ENCODE assay signal across 1 cellular context in the genomic region with DNA sequence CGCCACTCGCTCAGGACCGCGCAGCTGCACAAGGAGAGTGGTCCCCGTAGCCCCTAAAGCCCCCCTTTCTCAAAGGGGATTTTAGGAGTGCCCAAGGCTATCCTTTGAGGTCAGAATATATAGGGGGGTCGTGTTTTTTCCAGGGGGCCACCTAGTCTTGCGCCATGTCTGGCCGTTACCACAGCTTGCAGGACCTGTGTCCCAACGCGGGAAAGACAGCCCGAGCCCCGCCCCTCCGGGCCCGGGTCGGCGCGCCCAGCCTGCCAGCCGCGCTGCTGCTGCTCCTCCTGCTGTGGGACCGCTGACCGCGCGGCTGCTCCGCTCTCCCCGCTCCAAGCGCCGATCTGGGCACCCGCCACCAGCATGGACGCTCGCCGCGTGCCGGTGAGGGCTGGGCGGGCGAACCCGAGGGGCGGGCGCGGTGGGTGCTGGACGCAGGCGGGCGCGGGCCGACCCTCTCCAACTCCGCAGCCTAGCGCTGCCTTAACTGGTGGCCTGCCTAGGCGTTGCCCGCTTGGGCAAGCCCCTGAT.
A peak's percentile ranks its signal among the peaks of the same experiment; 100 is the strongest.
TF ChIP-seq lines count a peak whose summit lies in the region.

A gene (plus strand): TSS at position 272 of the 531 bp plus-strand sequence. CDS start 92 bp downstream, at position 364.

TF ChIP-seq in HepG2, 621 proteins besides CTCF, POLR2A, EP300 and RAD21 (continued from another document and continues in another):
- TF ChIP-seq, protein P1, sequence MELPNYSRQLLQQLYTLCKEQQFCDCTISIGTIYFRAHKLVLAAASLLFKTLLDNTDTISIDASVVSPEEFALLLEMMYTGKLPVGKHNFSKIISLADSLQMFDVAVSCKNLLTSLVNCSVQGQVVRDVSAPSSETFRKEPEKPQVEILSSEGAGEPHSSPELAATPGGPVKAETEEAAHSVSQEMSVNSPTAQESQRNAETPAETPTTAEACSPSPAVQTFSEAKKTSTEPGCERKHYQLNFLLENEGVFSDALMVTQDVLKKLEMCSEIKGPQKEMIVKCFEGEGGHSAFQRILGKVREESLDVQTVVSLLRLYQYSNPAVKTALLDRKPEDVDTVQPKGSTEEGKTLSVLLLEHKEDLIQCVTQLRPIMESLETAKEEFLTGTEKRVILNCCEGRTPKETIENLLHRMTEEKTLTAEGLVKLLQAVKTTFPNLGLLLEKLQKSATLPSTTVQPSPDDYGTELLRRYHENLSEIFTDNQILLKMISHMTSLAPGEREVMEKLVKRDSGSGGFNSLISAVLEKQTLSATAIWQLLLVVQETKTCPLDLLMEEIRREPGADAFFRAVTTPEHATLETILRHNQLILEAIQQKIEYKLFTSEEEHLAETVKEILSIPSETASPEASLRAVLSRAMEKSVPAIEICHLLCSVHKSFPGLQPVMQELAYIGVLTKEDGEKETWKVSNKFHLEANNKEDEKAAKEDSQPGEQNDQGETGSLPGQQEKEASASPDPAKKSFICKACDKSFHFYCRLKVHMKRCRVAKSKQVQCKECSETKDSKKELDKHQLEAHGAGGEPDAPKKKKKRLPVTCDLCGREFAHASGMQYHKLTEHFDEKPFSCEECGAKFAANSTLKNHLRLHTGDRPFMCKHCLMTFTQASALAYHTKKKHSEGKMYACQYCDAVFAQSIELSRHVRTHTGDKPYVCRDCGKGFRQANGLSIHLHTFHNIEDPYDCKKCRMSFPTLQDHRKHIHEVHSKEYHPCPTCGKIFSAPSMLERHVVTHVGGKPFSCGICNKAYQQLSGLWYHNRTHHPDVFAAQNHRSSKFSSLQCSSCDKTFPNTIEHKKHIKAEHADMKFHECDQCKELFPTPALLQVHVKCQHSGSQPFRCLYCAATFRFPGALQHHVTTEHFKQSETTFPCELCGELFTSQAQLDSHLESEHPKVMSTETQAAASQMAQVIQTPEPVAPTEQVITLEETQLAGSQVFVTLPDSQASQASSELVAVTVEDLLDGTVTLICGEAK (IDR thresholded peaks at IDR 0.05) = no peak
- TF ChIP-seq, protein P1 (CRISPR knock-in tag; IDR thresholded peaks at IDR 0.05) = peak; percentile 81; the same call in 1 of the 2 replicates
- TF ChIP-seq PLRG1 (conservative IDR thresholded peaks at IDR 0.05) (no peak), RFX5 (IDR thresholded peaks at IDR 0.05; ENCODE audit: low read depth, low read length) (no peak), CCAR2 (optimal IDR thresholded peaks at IDR 0.05; ENCODE audit: low read depth, low read length) (no peak), ZNF607 (CRISPR knock-in tag; IDR thresholded peaks at IDR 0.05; ENCODE audit: borderline replicate concordance) (peak; percentile 92), SSRP1 (CRISPR knock-in tag; IDR thresholded peaks at IDR 0.05) (0 out of 2 replicates have a peak, but pooled peaks have one; percentile 68), SMC3 (IDR thresholded peaks at IDR 0.05; ENCODE audit: low read length) (peak; percentile 14; the same call in 1 of the 2 replicates), ZNF724P (CRISPR knock-in tag; IDR thresholded peaks at IDR 0.05; ENCODE audit: borderline replicate concordance) (peak; percentile 68; the same call in 1 of the 2 replicates), SMYD3 (CRISPR knock-in tag; IDR thresholded peaks at IDR 0.05) (peak; percentile 99), NFIB (CRISPR knock-in tag; IDR thresholded peaks at IDR 0.05; ENCODE audit: borderline replicate concordance) (no peak), WIZ (CRISPR knock-in tag; IDR thresholded peaks at IDR 0.05) (0 out of 2 replicates have a peak, but pooled peaks have one; percentile 21), NR2F2 (IDR thresholded peaks at IDR 0.05; ENCODE audit: borderline replicate concordance, low read depth) (no peak), SYNCRIP (IDR thresholded peaks at IDR 0.05; ENCODE audit: insufficient read depth, low read depth, low read length) (no peak), ZNF614 (CRISPR knock-in tag; IDR thresholded peaks at IDR 0.05; ENCODE audit: borderline replicate concordance) (no peak), ONECUT2 (CRISPR knock-in tag; IDR thresholded peaks at IDR 0.05) (peak; percentile 71; the same call in 1 of the 2 replicates), MED1 (CRISPR knock-in tag; IDR thresholded peaks at IDR 0.05) (peak; percentile 57), ZNF788 (CRISPR knock-in tag; IDR thresholded peaks at IDR 0.05; ENCODE audit: borderline replicate concordance) (peak; percentile 62; the same call in 1 of the 2 replicates), POGZ (CRISPR knock-in tag; IDR thresholded peaks at IDR 0.05) (no peak; the same call in 1 of the 2 replicates), CREB1 (IDR thresholded peaks at IDR 0.05) (0 out of 2 replicates have a peak, but pooled peaks have one; percentile 2), CREB1 (CRISPR knock-in tag; IDR thresholded peaks at IDR 0.05) (no peak), ZNF879 (CRISPR knock-in tag; IDR thresholded peaks at IDR 0.05) (peak; percentile 61), DNMT3B (CRISPR knock-in tag; conservative IDR thresholded peaks at IDR 0.05) (0 out of 2 replicates have a peak, but pooled peaks have one; percentile 84), NFYC (CRISPR knock-in tag; IDR thresholded peaks at IDR 0.05) (no peak), GABPA (IDR thresholded peaks at IDR 0.05; ENCODE audit: low read depth, low read length) (no peak), GABPA (CRISPR knock-in tag; IDR thresholded peaks at IDR 0.05; ENCODE audit: low read depth) (no peak), ZNF33B (CRISPR knock-in tag; IDR thresholded peaks at IDR 0.05) (peak; percentile 97), ZNF652 (CRISPR knock-in tag; IDR thresholded peaks at IDR 0.05; ENCODE audit: borderline replicate concordance, low read depth) (no peak), HDAC2 (CRISPR knock-in tag; IDR thresholded peaks at IDR 0.05) (no peak), TOE1 (CRISPR knock-in tag; IDR thresholded peaks at IDR 0.05) (peak; percentile 95; the same call in 1 of the 2 replicates), ZMYM4 (CRISPR knock-in tag; IDR thresholded peaks at IDR 0.05) (peak; percentile 55; the same call in 1 of the 2 replicates), SMARCC2 (IDR thresholded peaks at IDR 0.05) (no peak), HOXA9 (CRISPR knock-in tag; IDR thresholded peaks at IDR 0.05; ENCODE audit: borderline replicate concordance) (peak; percentile 98), PHF21A (CRISPR knock-in tag; IDR thresholded peaks at IDR 0.05) (peak; percentile 52), ZNF160 (CRISPR knock-in tag; IDR thresholded peaks at IDR 0.05) (peak; percentile 87), SRSF1 (optimal IDR thresholded peaks at IDR 0.05; ENCODE audit: low read depth, low read length) (no peak)
- TF ChIP-seq, protein P2, sequence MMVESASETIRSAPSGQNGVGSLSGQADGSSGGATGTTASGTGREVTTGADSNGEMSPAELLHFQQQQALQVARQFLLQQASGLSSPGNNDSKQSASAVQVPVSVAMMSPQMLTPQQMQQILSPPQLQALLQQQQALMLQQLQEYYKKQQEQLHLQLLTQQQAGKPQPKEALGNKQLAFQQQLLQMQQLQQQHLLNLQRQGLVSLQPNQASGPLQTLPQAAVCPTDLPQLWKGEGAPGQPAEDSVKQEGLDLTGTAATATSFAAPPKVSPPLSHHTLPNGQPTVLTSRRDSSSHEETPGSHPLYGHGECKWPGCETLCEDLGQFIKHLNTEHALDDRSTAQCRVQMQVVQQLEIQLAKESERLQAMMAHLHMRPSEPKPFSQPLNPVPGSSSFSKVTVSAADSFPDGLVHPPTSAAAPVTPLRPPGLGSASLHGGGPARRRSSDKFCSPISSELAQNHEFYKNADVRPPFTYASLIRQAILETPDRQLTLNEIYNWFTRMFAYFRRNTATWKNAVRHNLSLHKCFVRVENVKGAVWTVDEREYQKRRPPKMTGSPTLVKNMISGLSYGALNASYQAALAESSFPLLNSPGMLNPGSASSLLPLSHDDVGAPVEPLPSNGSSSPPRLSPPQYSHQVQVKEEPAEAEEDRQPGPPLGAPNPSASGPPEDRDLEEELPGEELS (CRISPR knock-in tag; IDR thresholded peaks at IDR 0.05) = peak; percentile 71
- TF ChIP-seq, protein P3, sequence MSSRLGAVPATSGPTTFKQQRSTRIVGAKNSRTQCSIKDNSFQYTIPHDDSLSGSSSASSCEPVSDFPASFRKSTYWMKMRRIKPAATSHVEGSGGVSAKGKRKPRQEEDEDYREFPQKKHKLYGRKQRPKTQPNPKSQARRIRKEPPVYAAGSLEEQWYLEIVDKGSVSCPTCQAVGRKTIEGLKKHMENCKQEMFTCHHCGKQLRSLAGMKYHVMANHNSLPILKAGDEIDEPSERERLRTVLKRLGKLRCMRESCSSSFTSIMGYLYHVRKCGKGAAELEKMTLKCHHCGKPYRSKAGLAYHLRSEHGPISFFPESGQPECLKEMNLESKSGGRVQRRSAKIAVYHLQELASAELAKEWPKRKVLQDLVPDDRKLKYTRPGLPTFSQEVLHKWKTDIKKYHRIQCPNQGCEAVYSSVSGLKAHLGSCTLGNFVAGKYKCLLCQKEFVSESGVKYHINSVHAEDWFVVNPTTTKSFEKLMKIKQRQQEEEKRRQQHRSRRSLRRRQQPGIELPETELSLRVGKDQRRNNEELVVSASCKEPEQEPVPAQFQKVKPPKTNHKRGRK (CRISPR knock-in tag; IDR thresholded peaks at IDR 0.05) = no peak
- TF ChIP-seq, protein P4, sequence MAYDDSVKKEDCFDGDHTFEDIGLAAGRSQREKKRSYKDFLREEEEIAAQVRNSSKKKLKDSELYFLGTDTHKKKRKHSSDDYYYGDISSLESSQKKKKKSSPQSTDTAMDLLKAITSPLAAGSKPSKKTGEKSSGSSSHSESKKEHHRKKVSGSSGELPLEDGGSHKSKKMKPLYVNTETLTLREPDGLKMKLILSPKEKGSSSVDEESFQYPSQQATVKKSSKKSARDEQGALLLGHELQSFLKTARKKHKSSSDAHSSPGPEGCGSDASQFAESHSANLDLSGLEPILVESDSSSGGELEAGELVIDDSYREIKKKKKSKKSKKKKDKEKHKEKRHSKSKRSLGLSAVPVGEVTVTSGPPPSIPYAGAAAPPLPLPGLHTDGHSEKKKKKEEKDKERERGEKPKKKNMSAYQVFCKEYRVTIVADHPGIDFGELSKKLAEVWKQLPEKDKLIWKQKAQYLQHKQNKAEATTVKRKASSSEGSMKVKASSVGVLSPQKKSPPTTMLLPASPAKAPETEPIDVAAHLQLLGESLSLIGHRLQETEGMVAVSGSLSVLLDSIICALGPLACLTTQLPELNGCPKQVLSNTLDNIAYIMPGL (CRISPR knock-in tag; IDR thresholded peaks at IDR 0.05; ENCODE audit: borderline replicate concordance in 1 of 2, low read depth in 1 of 2) = peak; percentile 23 to 90; a peak in 3 of 4 replicates
- TF ChIP-seq, protein P5, sequence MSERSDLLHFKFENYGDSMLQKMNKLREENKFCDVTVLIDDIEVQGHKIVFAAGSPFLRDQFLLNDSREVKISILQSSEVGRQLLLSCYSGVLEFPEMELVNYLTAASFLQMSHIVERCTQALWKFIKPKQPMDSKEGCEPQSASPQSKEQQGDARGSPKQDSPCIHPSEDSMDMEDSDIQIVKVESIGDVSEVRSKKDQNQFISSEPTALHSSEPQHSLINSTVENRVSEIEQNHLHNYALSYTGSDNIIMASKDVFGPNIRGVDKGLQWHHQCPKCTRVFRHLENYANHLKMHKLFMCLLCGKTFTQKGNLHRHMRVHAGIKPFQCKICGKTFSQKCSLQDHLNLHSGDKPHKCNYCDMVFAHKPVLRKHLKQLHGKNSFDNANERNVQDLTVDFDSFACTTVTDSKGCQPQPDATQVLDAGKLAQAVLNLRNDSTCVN (CRISPR knock-in tag; IDR thresholded peaks at IDR 0.05; ENCODE audit: borderline replicate concordance) = no peak; the same call in 1 of the 2 replicates
- TF ChIP-seq, protein P6, sequence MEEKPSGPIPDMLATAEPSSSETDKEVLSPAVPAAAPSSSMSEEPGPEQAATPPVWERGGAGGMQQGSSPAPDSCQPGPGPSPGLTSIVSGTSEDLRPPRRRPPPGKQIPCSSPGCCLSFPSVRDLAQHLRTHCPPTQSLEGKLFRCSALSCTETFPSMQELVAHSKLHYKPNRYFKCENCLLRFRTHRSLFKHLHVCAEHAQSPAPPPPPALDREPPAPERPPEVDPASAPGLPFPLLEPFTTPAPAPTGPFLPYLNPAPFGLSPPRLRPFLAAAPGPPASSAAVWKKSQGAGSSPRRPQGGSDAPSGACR (CRISPR knock-in tag; IDR thresholded peaks at IDR 0.05) = no peak
- TF ChIP-seq, protein P7, sequence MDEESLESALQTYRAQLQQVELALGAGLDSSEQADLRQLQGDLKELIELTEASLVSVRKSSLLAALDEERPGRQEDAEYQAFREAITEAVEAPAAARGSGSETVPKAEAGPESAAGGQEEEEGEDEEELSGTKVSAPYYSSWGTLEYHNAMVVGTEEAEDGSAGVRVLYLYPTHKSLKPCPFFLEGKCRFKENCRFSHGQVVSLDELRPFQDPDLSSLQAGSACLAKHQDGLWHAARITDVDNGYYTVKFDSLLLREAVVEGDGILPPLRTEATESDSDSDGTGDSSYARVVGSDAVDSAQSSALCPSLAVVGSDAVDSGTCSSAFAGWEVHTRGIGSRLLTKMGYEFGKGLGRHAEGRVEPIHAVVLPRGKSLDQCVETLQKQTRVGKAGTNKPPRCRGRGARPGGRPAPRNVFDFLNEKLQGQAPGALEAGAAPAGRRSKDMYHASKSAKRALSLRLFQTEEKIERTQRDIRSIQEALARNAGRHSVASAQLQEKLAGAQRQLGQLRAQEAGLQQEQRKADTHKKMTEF (CRISPR knock-in tag; IDR thresholded peaks at IDR 0.05) = peak; percentile 83
